Comparison of ENCODE assay signal across 8 cellular contexts in genomic region chr12:121467638-121468403, GRCh38.
DNase-seq lines count a peak whose midpoint lies in the region; ATAC-seq, FAIRE-seq and TF ChIP-seq lines count a peak whose summit lies in the region.

No MANE protein-coding gene starts in this region.

- H3K79me2 ChIP-seq in OCI-LY7 (ENCODE audit: insufficient read depth, low read depth, low read length) (peaks cover 35% of the 10 kb centered on the region), endothelial cell of umbilical vein (ENCODE audit: control insufficient read depth, insufficient read depth, low read length) (peaks cover 28% of the 10 kb centered on the region)

- FAIRE-seq in endothelial cell of umbilical vein (lab: Jason Lieb, UNC) = peak; percentile 15

- H3K27ac Mint-ChIP-seq in CD8-positive, alpha-beta memory T cell = peak overlapping the region; percentile 28 to 90 (median 86)
- peak overlapping the region; percentile 38 to 87 (median 78) for H3K27ac Mint-ChIP-seq in naive thymus-derived CD4-positive, alpha-beta T cell

- no peaks in the 10 kb centered on the region for H3K9me3 Mint-ChIP-seq in CD8-positive, alpha-beta memory T cell
- peaks cover 0 to 3% (median 0%) of the 10 kb centered on the region in 11 donors for H3K9me3 Mint-ChIP-seq in naive thymus-derived CD4-positive, alpha-beta T cell

- H3K27me3 ChIP-seq in CD8-positive, alpha-beta memory T cell (ENCODE audit: insufficient read depth, low read length, poor library complexity, severe bottlenecking) = no peaks in the 10 kb centered on the region
- H3K27me3 ChIP-seq in endothelial cell of umbilical vein (ENCODE audit: control insufficient read depth in 2 of 2, insufficient read depth in 2 of 2, low read length in 2 of 2) = no peaks in the 10 kb centered on the region
- no peaks in the 10 kb centered on the region for H3K27me3 ChIP-seq in naive thymus-derived CD4-positive, alpha-beta T cell (ENCODE audit: control insufficient read depth in 2 of 2, insufficient read depth in 2 of 2, low read length in 2 of 2)

- H2AFZ ChIP-seq in OCI-LY7 (ENCODE audit: low read length) (peak overlapping the region; percentile 77; the same call in 1 of the 2 replicates), endothelial cell of umbilical vein (ENCODE audit: low read depth, low read length) (peak overlapping the region; percentile 18)

- H3K27ac ChIP-seq in CD8-positive, alpha-beta memory T cell (ENCODE audit: low read depth, low read length) = peak overlapping the region; percentile 38
- peak overlapping the region; percentile 30 for H3K27ac ChIP-seq in OCI-LY7 (ENCODE audit: low read depth, low read length, poor library complexity, severe bottlenecking)
- no peak overlapping the region for H3K27ac ChIP-seq in endothelial cell of umbilical vein (ENCODE audit: insufficient read depth, low read depth, low read length)
- H3K27ac ChIP-seq in naive thymus-derived CD4-positive, alpha-beta T cell (ENCODE audit: low read depth, low read length) = peak overlapping the region; percentile 69

- dilution Hi-C loops in endothelial cell of umbilical vein (cut with MboI; ENCODE audit: extremely low pct_ligation_motif_present, low sequenced_read_pairs) = no loop called here

- H4K20me1 ChIP-seq in OCI-LY7 (ENCODE audit: insufficient read depth, low read length) (peaks cover 7% of the 10 kb centered on the region; the same call in 1 of the 2 replicates), endothelial cell of umbilical vein (replicated peaks; ENCODE audit: control insufficient read depth, extremely low read depth, insufficient read depth, low read length) (no peaks in the 10 kb centered on the region)

- no peaks in the 10 kb centered on the region for H3K9me2 ChIP-seq in OCI-LY7 (ENCODE audit: insufficient read depth, low read length)

- H3K9ac ChIP-seq in endothelial cell of umbilical vein (replicated peaks; ENCODE audit: extremely low read depth, insufficient read depth, low read length) = no peak overlapping the region

- H3K4me2 ChIP-seq in OCI-LY7 (ENCODE audit: low read length) (peak overlapping the region; percentile 96), endothelial cell of umbilical vein (ENCODE audit: insufficient read depth, low read length) (peak overlapping the region; percentile 27)

- no peaks in the 10 kb centered on the region for H3K36me3 ChIP-seq in CD8-positive, alpha-beta memory T cell (ENCODE audit: insufficient read depth, low read length)
- H3K36me3 ChIP-seq in OCI-LY7 (ENCODE audit: insufficient read depth, low read length) (peaks cover 15% of the 10 kb centered on the region), endothelial cell of umbilical vein (ENCODE audit: control insufficient read depth in 2 of 2, extremely low read depth in 1 of 2, insufficient read depth in 2 of 2, low read length in 2 of 2) (no peaks in the 10 kb centered on the region)
- no peaks in the 10 kb centered on the region for H3K36me3 ChIP-seq in naive thymus-derived CD4-positive, alpha-beta T cell (ENCODE audit: control insufficient read depth in 2 of 3, insufficient read depth in 3 of 3, low read length in 3 of 3)

- POLR2A ChIA-PET in CD8-positive, alpha-beta memory T cell (lab: Charles Lee) = interaction anchor here (0.7 to 1.0 kb wide), 2 partner anchors 12 to 244 kb away, joined by 3 read pairs; no protein-coding TSS in a partner anchor
- POLR2A ChIA-PET in OCI-LY7 (lab: Charles Lee) (interaction anchor here (0.6 to 0.8 kb wide), 2 partner anchors 9 to 28 kb away, joined by 3 read pairs; no protein-coding TSS in a partner anchor), endothelial cell of umbilical vein (lab: Charles Lee) (no interaction called here)
- POLR2A ChIA-PET in naive thymus-derived CD4-positive, alpha-beta T cell (lab: Charles Lee) = interaction anchor here (0.5 to 1.1 kb wide), 7 partner anchors 10 to 343 kb away, joined by 3 to 6 read pairs (median 3); partner anchors contain the start of gene ANAPC5

- no peak for DNase-seq in CD8-positive, alpha-beta memory T cell
- DNase-seq in OCI-LY7 (ENCODE audit: low spot score) (no peak), endothelial cell of umbilical vein (ENCODE audit: low read depth, low spot score) (peak; percentile 18), T-helper 1 cell (no peak), NK-92 (lab: John Stamatoyannopoulos, UW; ENCODE audit: unreplicated experiment) (no peak)
- peak in 2 of 9 donors; percentile 4 to 23 for DNase-seq in naive thymus-derived CD4-positive, alpha-beta T cell
- no peak for DNase-seq in activated CD8-positive, alpha-beta memory T cell treated with anti-CD3 and anti-CD28 coated beads, Interleukin-2, amount 50 U/mL, for 4 hours

- BruUV-seq in OCI-LY7 (replicated peaks; lab: Mats Ljungman, UMichigan) (no TSS peak), endothelial cell of umbilical vein (replicated peaks; lab: Mats Ljungman, UMichigan) (no TSS peak)

- no peaks in the 10 kb centered on the region for H3K9me3 ChIP-seq in CD8-positive, alpha-beta memory T cell (ENCODE audit: low read length)
- H3K9me3 ChIP-seq in OCI-LY7 (ENCODE audit: low read length) (no peaks in the 10 kb centered on the region), endothelial cell of umbilical vein (replicated peaks; ENCODE audit: control insufficient read depth, insufficient read depth, low read length) (no peaks in the 10 kb centered on the region)
- no peaks in the 10 kb centered on the region for H3K9me3 ChIP-seq in naive thymus-derived CD4-positive, alpha-beta T cell (ENCODE audit: control insufficient read depth in 2 of 3, low read length in 3 of 3)

- peaks cover 18 to 44% (median 25%) of the 10 kb centered on the region in 3 donors for H3K4me1 Mint-ChIP-seq in CD8-positive, alpha-beta memory T cell
- H3K4me1 Mint-ChIP-seq in naive thymus-derived CD4-positive, alpha-beta T cell = peaks cover 20 to 35% (median 30%) of the 10 kb centered on the region in 7 donors

- CTCF ChIA-PET in CD8-positive, alpha-beta memory T cell (lab: Charles Lee) = interaction anchor here (1.0 to 3.0 kb wide), 3 partner anchors 11 to 27 kb away, joined by 3 to 17 read pairs (median 7); no protein-coding TSS in a partner anchor
- CTCF ChIA-PET in OCI-LY7 (lab: Charles Lee; ENCODE audit: unreplicated experiment) (interaction anchor here (0.5 kb wide), 1 partner anchor 9 kb away, joined by 3 read pairs; no protein-coding TSS in a partner anchor), endothelial cell of umbilical vein (lab: Charles Lee) (interaction anchor here (0.9 to 1.7 kb wide), 4 partner anchors 9 to 25 kb away, joined by 4 to 10 read pairs (median 5); no protein-coding TSS in a partner anchor)
- CTCF ChIA-PET in naive thymus-derived CD4-positive, alpha-beta T cell (lab: Charles Lee) = interaction anchor here (0.8 to 1.5 kb wide), 5 partner anchors 11 to 201 kb away, joined by 3 to 6 read pairs (median 3); no protein-coding TSS in a partner anchor

- no peaks in the 10 kb centered on the region for H3K9me1 ChIP-seq in endothelial cell of umbilical vein (replicated peaks; ENCODE audit: control insufficient read depth, extremely low read depth, insufficient read depth, low read length)

- H3K27me3 Mint-ChIP-seq in CD8-positive, alpha-beta memory T cell = no peaks in the 10 kb centered on the region
- H3K27me3 Mint-ChIP-seq in naive thymus-derived CD4-positive, alpha-beta T cell = peaks cover 0 to 3% (median 0%) of the 10 kb centered on the region in 5 donors

- intact Hi-C loops in OCI-LY7 (cut with micrococcal nuclease; ENCODE audit: unreplicated experiment) (loop anchor here (1.0 kb wide), 1 partner anchor 68 kb away; no protein-coding TSS in a partner anchor), endothelial cell of umbilical vein (cut with micrococcal nuclease) (loop anchor here (2.0 kb wide), 1 partner anchor 67 kb away; the partner anchor contains the start of gene RNF34)
- intact Hi-C loops in naive thymus-derived CD4-positive, alpha-beta T cell (cut with micrococcal nuclease) = loop anchor here (1.0 to 10.0 kb wide), 8 partner anchors 68 to 933 kb away; partner anchors contain the start of genes RNF34 (in 2 of the 2), ANAPC5 (in 1 of the 2), CFAP251 (in 1 of the 2) and ORAI1 (in 1 of the 2)

- TF ChIP-seq POLR2A in endothelial cell of umbilical vein (IDR thresholded peaks at IDR 0.05; ENCODE audit: low read depth, low read length) = peak; percentile 42

- peak; percentile 24 for ATAC-seq in GM21528 (IDR thresholded peaks at IDR 0.05; ENCODE audit: low FRiP score, unreplicated experiment)
- ATAC-seq in naive thymus-derived CD4-positive, alpha-beta T cell = no peak

- peaks cover 0 to 7% (median 0%) of the 10 kb centered on the region in 3 donors for H3K36me3 Mint-ChIP-seq in CD8-positive, alpha-beta memory T cell
- H3K36me3 Mint-ChIP-seq in naive thymus-derived CD4-positive, alpha-beta T cell = peaks cover 0 to 6% (median 0%) of the 10 kb centered on the region in 5 donors

- TF ChIP-seq CTCF in OCI-LY7 (conservative IDR thresholded peaks at IDR 0.05; ENCODE audit: low read length) = no peak
- no peak for TF ChIP-seq CTCF in endothelial cell of umbilical vein (IDR thresholded peaks at IDR 0.05; ENCODE audit: extremely low read depth in 1 of 2, insufficient read depth in 1 of 2, low read depth in 1 of 2, low read length in 2 of 2)

- peak overlapping the region; percentile 20 to 76 (median 66) for H3K4me3 Mint-ChIP-seq in CD8-positive, alpha-beta memory T cell
- H3K4me3 Mint-ChIP-seq in naive thymus-derived CD4-positive, alpha-beta T cell = peak overlapping the region; percentile 49 to 69 (median 62)

- peak overlapping the region; percentile 50 for H3K4me3 ChIP-seq in CD8-positive, alpha-beta memory T cell (ENCODE audit: low read length)
- H3K4me3 ChIP-seq in OCI-LY7 (ENCODE audit: low read depth, low read length, poor library complexity, severe bottlenecking) = peak overlapping the region; percentile 68
- peak overlapping the region; percentile 6 to 65 (median 46) for H3K4me3 ChIP-seq in endothelial cell of umbilical vein (replicated peaks in 1 of 3; ENCODE audit: insufficient read depth in 1 of 3, low read depth in 1 of 3, low read length in 3 of 3)
- peak overlapping the region; percentile 44 for H3K4me3 ChIP-seq in naive thymus-derived CD4-positive, alpha-beta T cell (ENCODE audit: low read length)

- H3K4me1 ChIP-seq in CD8-positive, alpha-beta memory T cell (ENCODE audit: insufficient read depth, low read length) = peaks cover 33% of the 10 kb centered on the region
- peaks cover 28% of the 10 kb centered on the region for H3K4me1 ChIP-seq in OCI-LY7 (ENCODE audit: insufficient read depth, low read length, poor library complexity, severe bottlenecking)
- H3K4me1 ChIP-seq in endothelial cell of umbilical vein (ENCODE audit: control insufficient read depth, extremely low read depth, insufficient read depth, low read length) = peaks cover 10% of the 10 kb centered on the region
- peaks cover 7 to 17% of the 10 kb centered on the region in 2 donors for H3K4me1 ChIP-seq in naive thymus-derived CD4-positive, alpha-beta T cell (ENCODE audit: control insufficient read depth in 2 of 2, insufficient read depth in 2 of 2, low read length in 2 of 2)

TF ChIP-seq in endothelial cell of umbilical vein, 7 proteins besides CTCF, POLR2A, EP300 and RAD21:
- TF ChIP-seq GATA2 (IDR thresholded peaks at IDR 0.05; ENCODE audit: insufficient read depth, insufficient read length, low read depth, low read length) = no peak
- TF ChIP-seq POLR2AphosphoS5 (IDR thresholded peaks at IDR 0.05; ENCODE audit: insufficient read depth, low read depth, low read length) = peak; percentile 3
